In the genomic region with DNA sequence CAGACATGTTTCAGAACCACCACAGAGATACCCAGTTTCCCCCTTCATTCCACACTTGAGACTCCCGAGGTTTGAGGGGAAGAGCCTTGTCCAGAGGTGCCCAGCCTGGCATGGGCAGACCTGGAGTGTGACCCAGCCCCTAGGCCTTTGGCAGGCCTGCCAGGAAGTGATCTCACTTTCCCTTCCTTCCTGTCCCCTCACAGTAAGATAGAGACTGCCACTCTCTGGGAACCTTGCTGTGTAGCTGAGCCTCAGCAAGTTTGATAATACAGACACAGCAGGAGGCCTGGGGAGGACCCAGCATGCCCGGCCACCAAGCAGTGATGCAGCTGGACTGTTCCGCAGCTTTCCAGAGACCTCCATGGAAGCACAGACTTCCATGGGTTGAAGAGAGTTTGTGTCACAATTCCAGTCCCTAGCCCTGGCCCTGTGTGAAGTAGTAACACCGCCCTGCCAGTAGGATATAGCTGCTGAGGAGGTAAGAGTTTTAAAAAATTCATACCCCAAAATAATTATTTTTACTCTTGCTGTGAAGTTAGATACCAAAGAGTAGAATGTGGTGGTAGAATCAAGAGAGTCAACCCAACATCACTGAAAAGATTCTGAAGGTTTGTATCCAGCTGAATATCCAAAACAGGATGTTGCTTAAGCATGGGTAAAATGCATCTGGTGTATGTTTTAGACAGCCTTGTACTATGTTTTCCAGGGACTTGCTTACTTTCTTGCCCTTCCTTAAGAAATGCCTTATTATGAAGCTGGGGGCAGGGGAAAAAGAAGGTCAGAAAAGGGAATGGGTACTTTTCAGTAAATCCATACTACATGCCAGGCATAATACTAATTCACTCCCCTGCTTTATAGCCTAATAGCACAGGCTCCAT, we compare ENCODE assay signal across 7 cellular contexts. TPM values are rescaled to one million over a fixed set of nuclear protein-coding genes. Genes with fewer than 3 reads are reported as not detected.
DNase-seq lines count a peak whose midpoint lies in the region; TF ChIP-seq lines count a peak whose summit lies in the region.

No MANE protein-coding gene starts in this region.

- H3F3A ChIP-seq in neural progenitor cell (ENCODE audit: low read depth) = no peaks in the 10 kb centered on the region

- H3K9ac ChIP-seq in colonic mucosa (ENCODE audit: low read depth in 2 of 2, low read length in 2 of 2) (no peak overlapping the region), neural progenitor cell (no peak overlapping the region)

- no peaks in the 10 kb centered on the region for H3K36me3 Mint-ChIP-seq in neural progenitor cell

- H3K4me3 Mint-ChIP-seq in neural progenitor cell = no peak overlapping the region

- H3K27me3 Mint-ChIP-seq in neural progenitor cell (ENCODE audit: insufficient read depth, low read depth) = peaks cover 6% of the 10 kb centered on the region

- H3K4me1 ChIP-seq in colonic mucosa (peaks cover 5% of the 10 kb centered on the region), neural progenitor cell (peaks cover 6% of the 10 kb centered on the region)

- H3K4me1 Mint-ChIP-seq in neural progenitor cell = peaks cover 25% of the 10 kb centered on the region

- intact Hi-C loops in colonic mucosa (cut with DNase I) = no loop called here

- H3K27ac Mint-ChIP-seq in neural progenitor cell = no peak overlapping the region

- H3K36me3 ChIP-seq in colonic mucosa = no peaks in the 10 kb centered on the region
- no peaks in the 10 kb centered on the region for H3K36me3 ChIP-seq in neural progenitor cell

- TF ChIP-seq CTCF in NB4 (IDR thresholded peaks at IDR 0.05; ENCODE audit: low read depth, low read length) = peak; percentile 7
- TF ChIP-seq CTCF in colonic mucosa (IDR thresholded peaks at IDR 0.05) = no peak
- TF ChIP-seq CTCF in neural progenitor cell (IDR thresholded peaks at IDR 0.05) = peak; percentile 33

- no peak overlapping the region for H3K4me2 ChIP-seq in neural progenitor cell

- TF ChIP-seq POLR2A in GM19099 (IDR thresholded peaks at IDR 0.05; ENCODE audit: extremely low read depth, insufficient read length, low read depth) (peak; percentile 47), NB4 (IDR thresholded peaks at IDR 0.05; ENCODE audit: extremely low read depth, insufficient read length) (peak; percentile 22)

- H3K27ac ChIP-seq in colonic mucosa = peak overlapping the region; percentile 42
- no peak overlapping the region for H3K27ac ChIP-seq in neural progenitor cell

- H3K27me3 ChIP-seq in colonic mucosa (no peaks in the 10 kb centered on the region), neural progenitor cell (no peaks in the 10 kb centered on the region)

- H4K20me1 ChIP-seq in neural progenitor cell (ENCODE audit: low read depth) = peaks cover 3% of the 10 kb centered on the region

- H3K9me3 ChIP-seq in colonic mucosa (no peaks in the 10 kb centered on the region), neural progenitor cell (ENCODE audit: low read depth) (no peaks in the 10 kb centered on the region)

- H3K9me3 Mint-ChIP-seq in neural progenitor cell = no peaks in the 10 kb centered on the region

- H3K4me3 ChIP-seq in NB4 (ENCODE audit: low read depth, low read length) (peak overlapping the region; percentile 25), colonic mucosa (no peak overlapping the region), neural progenitor cell (no peak overlapping the region)

- no peaks in the 10 kb centered on the region for H3K79me2 ChIP-seq in neural progenitor cell (ENCODE audit: low read depth)

- DNase-seq in NB4 (ENCODE audit: low read depth) (peak; percentile 68), colonic mucosa (no peak), neural progenitor cell (ENCODE audit: low spot score) (peak; percentile 34), SW480 (ENCODE audit: low spot score) (no peak), COLO829 (ENCODE audit: low spot score) (no peak)
- no peak for DNase-seq in NK-92 treated with Interleukin-12 subunit alpha and Interleukin-12 subunit beta, amount 100 ng/mL, for 24 hours (lab: John Stamatoyannopoulos, UW)

- H2AFZ ChIP-seq in neural progenitor cell (replicated peaks) = no peak overlapping the region

RNA-seq across cellular contexts. Expression of gene PKIG, which starts 16.3 kb away (rescaled TPM):
- total RNA-seq in colonic mucosa (10 to 100 TPM; 24.4 to 46.1 TPM), neural progenitor cell (ENCODE audit: low replicate concordance) (40.6 and 64.6 TPM in 2 replicates)

RNA-seq across cellular contexts. Expression of gene ADA, which starts 52.8 kb away (rescaled TPM):
- total RNA-seq in colonic mucosa = 1 to 10 TPM; 2.4 to 4.5 TPM
- 29.7 and 52.5 TPM in 2 replicates for total RNA-seq in neural progenitor cell (ENCODE audit: low replicate concordance)

Comparison
In these comparisons a context has a peak if more than half of its experiments do, and no peak if none do; other contexts are left out.
1. DNase-seq: peak in NB4 (single experiment) and neural progenitor cell (single experiment); none in colonic mucosa (single experiment), SW480 (single experiment), NK-92 treated with Interleukin-12 subunit alpha and Interleukin-12 subunit beta, amount 100 ng/mL, for 24 hours (single experiment) and COLO829 (single experiment).